Comparison of ENCODE assay signal across 10 cellular contexts in the genomic region with DNA sequence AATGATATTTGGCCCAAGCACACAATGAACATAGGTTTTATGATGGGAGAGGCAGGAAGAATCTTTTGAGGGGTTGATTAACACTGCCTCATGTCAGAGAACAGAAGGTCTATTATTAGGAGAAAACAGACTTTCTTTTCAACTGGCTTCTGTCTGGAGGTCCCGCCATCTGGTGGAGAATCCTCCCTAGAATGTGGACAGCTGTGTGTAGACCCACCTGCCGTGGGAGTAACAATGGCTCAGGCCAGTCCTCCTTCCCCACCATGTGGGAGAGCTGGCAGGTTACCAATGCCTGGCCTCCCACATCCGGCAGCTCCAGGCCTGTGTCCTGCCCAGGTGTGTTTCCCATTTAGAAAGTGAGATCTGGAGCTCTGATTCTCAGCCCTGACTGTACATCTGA.
DNase-seq lines count a peak whose midpoint lies in the region; ATAC-seq, FAIRE-seq and TF ChIP-seq lines count a peak whose summit lies in the region.
"Had no signal": no experiment of that assay in that cellular context is flagged by ENCODE, and none has a peak within 500 bp of the region (broad histone marks: within the 10 kb centered on the region; RNA-seq: fewer than 3 reads in every experiment).

No MANE protein-coding gene starts in this region.

- no peak for FAIRE-seq in frontal cortex (lab: Jason Lieb, UNC)

- peak overlapping the region; percentile 33 for H3K27ac ChIP-seq in thymus (ENCODE audit: low read depth)
- H3K27ac ChIP-seq: lower lobe of right lung had no signal

- DNase-seq in NCI-H82 (lab: John Stamatoyannopoulos, UW) (peak; percentile 9), NCI-H82 treated with DMSO at 0.1 percent for 48 hours (lab: John Stamatoyannopoulos, UW; ENCODE audit: unreplicated experiment) (no peak), RPMI8226 (peak; percentile 75), globus pallidus (ENCODE audit: low spot score) (peak; percentile 25), frontal cortex (ENCODE audit: low spot score in 2 of 2) (no peak), omental fat pad (ENCODE audit: low spot score) (no peak)
- DNase-seq: lower lobe of right lung, NCI-H2029 had no signal

- ATAC-seq in omental fat pad (ENCODE audit: low FRiP score): no peak
- ATAC-seq in HG03457 (IDR thresholded peaks at IDR 0.05; ENCODE audit: unreplicated experiment): no peak
- ATAC-seq: lower lobe of right lung had no signal

- peaks cover 4% of the 10 kb centered on the region for H3K4me1 ChIP-seq in thymus (ENCODE audit: control insufficient read depth, insufficient read depth, low read length)
- H3K4me1 ChIP-seq: lower lobe of right lung had no signal

- 52% methylated on average over 3 of the region's 3 CpGs for WGBS in thymus

- H3K4me3 ChIP-seq in thymus (ENCODE audit: low read length): no peak overlapping the region
- H3K4me3 ChIP-seq: lower lobe of right lung had no signal

- H3K36me3 ChIP-seq in thymus (ENCODE audit: control insufficient read depth, insufficient read depth): no peaks in the 10 kb centered on the region
- H3K36me3 ChIP-seq: lower lobe of right lung had no signal

- H3K9me3 ChIP-seq in thymus (ENCODE audit: control insufficient read depth): no peaks in the 10 kb centered on the region
- H3K9me3 ChIP-seq: lower lobe of right lung had no signal

- no peaks in the 10 kb centered on the region for H3K27me3 ChIP-seq in thymus (ENCODE audit: control insufficient read depth, insufficient read depth)

- no peak for TF ChIP-seq CTCF in omental fat pad (IDR thresholded peaks at IDR 0.05)

Comparison
In these comparisons a context has a peak if more than half of its experiments do, and no peak if none do; other contexts are left out.
1. DNase-seq: peak in NCI-H82 (single experiment), RPMI8226 (single experiment) and globus pallidus (single experiment); none in NCI-H82 treated with DMSO at 0.1 percent for 48 hours (single experiment), frontal cortex (0 of 2) and omental fat pad (single experiment).